In genomic region chr19:964761-965694, GRCh38 we compare ENCODE assay signal across 2 cellular contexts.
TF ChIP-seq lines count a peak whose summit lies in the region.

No MANE protein-coding gene starts in this region.

TF ChIP-seq in HCT116, 20 proteins besides CTCF, POLR2A, EP300 and RAD21 (continued from another document):
- TF ChIP-seq TCF7L2 (IDR thresholded peaks at IDR 0.05; ENCODE audit: borderline replicate concordance, extremely low read depth, insufficient read depth, insufficient read length) = no peak

TF ChIP-seq in SK-N-SH treated with all-trans-retinoic acid at 6 μM for 48 hours, 23 proteins besides CTCF, POLR2A, EP300 and RAD21:
- no peak for TF ChIP-seq CREB5 (CRISPR knock-in tag; IDR thresholded peaks at IDR 0.05; ENCODE audit: low read depth)
